26 cellular contexts compared by ENCODE assay signal in the genomic region with DNA sequence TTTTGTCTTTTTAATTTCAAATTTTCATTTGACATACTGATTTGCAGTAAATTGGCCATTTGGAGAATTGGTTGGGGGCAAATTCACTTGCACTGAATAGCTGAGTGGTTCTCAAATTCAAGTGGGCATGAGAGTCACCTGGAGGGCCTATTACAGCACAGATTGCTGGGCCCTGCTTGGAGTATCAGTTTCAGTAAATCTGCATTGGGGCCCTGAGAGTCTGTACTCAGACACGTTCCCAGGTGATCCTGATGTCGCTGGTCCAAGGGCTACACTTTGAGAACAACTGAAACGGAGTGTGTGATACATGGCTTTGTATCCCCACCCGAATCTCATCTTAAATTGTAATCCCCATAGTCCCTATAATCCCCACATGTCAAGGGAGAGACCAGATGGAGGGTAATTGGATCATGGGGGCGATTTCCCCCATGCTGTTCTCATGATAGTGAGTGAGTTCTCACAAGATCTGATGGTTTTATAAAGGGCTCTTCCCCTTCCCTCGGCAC.
DNase-seq lines count a peak whose midpoint lies in the region; ATAC-seq and TF ChIP-seq lines count a peak whose summit lies in the region.
"Had no signal": no experiment of that assay in that cellular context is flagged by ENCODE, and none has a peak within 500 bp of the region (broad histone marks: within the 10 kb centered on the region; RNA-seq: fewer than 3 reads in every experiment).

No MANE protein-coding gene starts in this region.

- intact Hi-C loops in thyroid gland (cut with DNase I), result no loop called here

- 55 to 64% methylated on average over 5 to 6 of the region's 6 CpGs for WGBS in thyroid gland, 2 donors

- H3K27me3 ChIP-seq in thyroid gland, result no peaks in the 10 kb centered on the region
- H3K27me3 ChIP-seq: body of pancreas, dorsolateral prefrontal cortex, right atrium auricular region had no signal

- no peak for TF ChIP-seq CTCF in thyroid gland (IDR thresholded peaks at IDR 0.05)

- no peak for ATAC-seq in GM21528 (IDR thresholded peaks at IDR 0.05; ENCODE audit: low FRiP score, unreplicated experiment)
- ATAC-seq: body of pancreas, left cardiac atrium, Right ventricle myocardium inferior had no signal

- H3K36me3 ChIP-seq in thyroid gland, result no peaks in the 10 kb centered on the region
- H3K36me3 ChIP-seq: MG63, right atrium auricular region had no signal

- peak; percentile 26 for DNase-seq in NCI-H748 (lab: John Stamatoyannopoulos, UW; ENCODE audit: unreplicated experiment)
- no peak for DNase-seq in NCI-H748 treated with DMSO at 0.1 percent for 48 hours (lab: John Stamatoyannopoulos, UW)
- DNase-seq in NCI-H187 treated with DMSO at 0.1 percent for 48 hours (lab: John Stamatoyannopoulos, UW), result peak; percentile 73
- DNase-seq in NCI-H524 (lab: John Stamatoyannopoulos, UW), result peak; percentile 99
- DNase-seq in thyroid gland, result peak; percentile 9 to 14
- DNase-seq in middle frontal gyrus (ENCODE audit: extremely low spot score, low spot score), result no peak
- no peak for DNase-seq in hippocampal formation (lab: John Stamatoyannopoulos, UW)
- DNase-seq: activated naive CD4-positive, alpha-beta T cell; activated T-cell treated with anti-CD3 and anti-CD28 coated beads, Interleukin-2, amount 50 U/mL, for 1 hour; body of pancreas; CD4-positive, alpha-beta memory T cell; dorsolateral prefrontal cortex; GF-D8; HCEC 1CT; KG1; left cardiac atrium; MG63; NCI-H1694 treated with DMSO at 0.1 percent for 48 hours; PC-9; stimulated activated CD4-positive, alpha-beta T cell treated with anti-CD3 and anti-CD28 coated beads, Interleukin-2, amount 100 ng/mL, for 48 hours; T-helper 2 cell; trophoblast cell had no signal

- no peak for TF ChIP-seq POLR2A in thyroid gland (IDR thresholded peaks at IDR 0.05)

- H3K9me3 ChIP-seq in thyroid gland, result no peaks in the 10 kb centered on the region
- H3K9me3 ChIP-seq: body of pancreas, MG63, right atrium auricular region had no signal

- H3K4me1 ChIP-seq in thyroid gland, result peaks cover 1 to 2% of the 10 kb centered on the region in 2 donors
- H3K4me1 ChIP-seq: body of pancreas, parathyroid adenoma, right atrium auricular region had no signal

- no peak overlapping the region for H3K4me3 ChIP-seq in thyroid gland (replicated peaks in 1 of 3)
- H3K4me3 ChIP-seq: body of pancreas, dorsolateral prefrontal cortex, MG63, PC-9, right atrium auricular region had no signal

- H3K27ac ChIP-seq in thyroid gland, result no peak overlapping the region
- H3K27ac ChIP-seq: body of pancreas, parathyroid adenoma, PC-9, right atrium auricular region had no signal

Comparison
In these comparisons a context has a peak if more than half of its experiments do, and no peak if none do; other contexts are left out.
1. DNase-seq: peak in NCI-H748 (single experiment), NCI-H187 treated with DMSO at 0.1 percent for 48 hours (single experiment), NCI-H524 (2 of 2) and thyroid gland (2 of 2); none in NCI-H748 treated with DMSO at 0.1 percent for 48 hours (single experiment), middle frontal gyrus (single experiment) and hippocampal formation (0 of 2).